8 cellular contexts compared by ENCODE assay signal in the genomic region with DNA sequence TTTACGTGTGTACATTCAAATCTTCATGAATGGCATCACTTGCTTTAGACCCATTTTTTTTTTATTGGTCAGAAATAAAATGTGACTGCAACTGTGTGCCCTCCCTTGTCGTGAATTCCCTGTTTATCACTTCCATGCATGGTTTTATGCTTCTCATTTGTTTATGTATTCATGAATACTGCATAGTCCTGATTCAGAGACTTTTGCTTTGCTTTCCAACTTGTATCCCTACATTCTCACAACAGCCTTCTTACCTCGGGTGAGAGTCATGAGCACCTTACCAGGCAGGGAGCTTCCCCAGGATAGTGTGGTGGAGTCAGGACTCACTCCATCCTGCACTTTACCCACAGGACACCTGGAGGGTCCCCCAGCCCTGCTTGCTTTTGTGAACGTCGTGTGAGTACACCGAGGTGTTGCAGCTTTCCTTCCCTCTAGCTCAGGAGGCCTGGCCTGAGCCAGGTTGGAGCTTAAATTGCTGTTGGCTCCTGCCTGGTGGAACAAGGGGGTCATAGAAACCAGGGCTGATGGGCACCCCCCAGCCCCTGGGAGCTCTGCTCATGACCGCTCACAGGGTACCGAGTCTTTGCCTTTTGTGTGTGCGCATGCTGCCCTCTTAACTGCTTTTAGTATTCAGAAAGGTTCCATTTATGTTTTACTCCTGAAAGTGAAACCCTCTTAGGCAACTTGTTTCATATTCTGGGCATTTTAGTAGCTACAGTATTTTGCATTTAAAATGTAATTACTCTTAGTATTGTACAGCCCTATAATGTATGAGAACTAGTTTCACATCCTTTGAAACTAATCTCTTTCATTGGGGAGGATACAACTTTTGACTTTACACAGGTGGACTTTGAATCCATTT.
A peak's percentile ranks its signal among the peaks of the same experiment; 100 is the strongest.
DNase-seq lines count a peak whose midpoint lies in the region; ATAC-seq and TF ChIP-seq lines count a peak whose summit lies in the region.
"Had no signal": no experiment of that assay in that cellular context is flagged by ENCODE, and none has a peak within 500 bp of the region (broad histone marks: within the 10 kb centered on the region; RNA-seq: fewer than 3 reads in every experiment).

No MANE protein-coding gene starts in this region.

- no peaks in the 10 kb centered on the region for H3K9me2 ChIP-seq in neural cell (ENCODE audit: insufficient read depth, low read length)

- POLR2A ChIA-PET in activated CD4-positive, alpha-beta memory T cell treated with anti-CD3 and anti-CD28 coated beads, Interleukin-2, amount 10 ng/mL, durations not matched to agents 7 days and 5 days (lab: Charles Lee) = interaction anchor here (1.1 to 4.7 kb wide), 3 partner anchors 11 to 66 kb away, joined by 3 to 53 read pairs (median 3); partner anchors contain the start of gene CDS2

- DNase-seq in activated CD4-positive, alpha-beta memory T cell treated with anti-CD3 and anti-CD28 coated beads, Interleukin-2, amount 10 ng/mL, durations not matched to agents 7 days and 5 days = no peak
- DNase-seq in testis (no peak), KG1 (lab: John Stamatoyannopoulos, UW) (no peak), natural killer cell (no peak)
- DNase-seq: activated CD8-positive, alpha-beta memory T cell treated with anti-CD3 and anti-CD28 coated beads, Interleukin-2, amount 50 U/mL, for 48 hours had no signal

- TF ChIP-seq EP300 in neural cell (conservative IDR thresholded peaks at IDR 0.05; ENCODE audit: poor library complexity, severe bottlenecking) = no peak

- no peaks in the 10 kb centered on the region for H4K20me1 ChIP-seq in neural cell (ENCODE audit: insufficient read depth)

- H3K4me1 Mint-ChIP-seq in activated CD4-positive, alpha-beta memory T cell treated with anti-CD3 and anti-CD28 coated beads, Interleukin-2, amount 10 ng/mL, durations not matched to agents 7 days and 5 days = peaks cover 28% of the 10 kb centered on the region
- peaks cover 6 to 9% of the 10 kb centered on the region in 2 donors for H3K4me1 Mint-ChIP-seq in natural killer cell

- 65 to 68% methylated on average over 9 of the region's 9 CpGs for WGBS in testis, 2 donors

- H3K27ac ChIP-seq in neural cell (ENCODE audit: low read length) = no peak overlapping the region
- no peak overlapping the region for H3K27ac ChIP-seq in testis

- peaks cover 32% of the 10 kb centered on the region for H3K36me3 Mint-ChIP-seq in activated CD4-positive, alpha-beta memory T cell treated with anti-CD3 and anti-CD28 coated beads, Interleukin-2, amount 10 ng/mL, durations not matched to agents 7 days and 5 days (ENCODE audit: low read depth)
- no peaks in the 10 kb centered on the region for H3K36me3 Mint-ChIP-seq in natural killer cell

- H3K9me3 ChIP-seq in neural cell (ENCODE audit: low read length) (no peaks in the 10 kb centered on the region), testis (no peaks in the 10 kb centered on the region)

- H3K4me1 ChIP-seq in testis = peaks cover 12% of the 10 kb centered on the region

- no peak overlapping the region for H3K9ac ChIP-seq in neural cell (ENCODE audit: low read length)

- TF ChIP-seq POLR2A in testis (IDR thresholded peaks at IDR 0.05) = no peak

- no peaks in the 10 kb centered on the region for H3K27me3 Mint-ChIP-seq in activated CD4-positive, alpha-beta memory T cell treated with anti-CD3 and anti-CD28 coated beads, Interleukin-2, amount 10 ng/mL, durations not matched to agents 7 days and 5 days
- H3K27me3 Mint-ChIP-seq in natural killer cell (ENCODE audit: low read depth in 2 of 2) = no peaks in the 10 kb centered on the region

- TF ChIP-seq RAD21 in neural cell (conservative IDR thresholded peaks at IDR 0.05) = no peak

- intact Hi-C loops in testis (cut with DNase I; ENCODE audit: low total_unique reads) (loop anchor here (5.0 kb wide), 1 partner anchor 66 kb away; the partner anchor contains the start of gene CDS2), natural killer cell (cut with micrococcal nuclease) (loop anchor here (1.0 kb wide), 1 partner anchor 66 kb away; no protein-coding TSS in a partner anchor)

- H3K36me3 ChIP-seq in neural cell (ENCODE audit: insufficient read depth, low read length) (peaks cover 7% of the 10 kb centered on the region), testis (ENCODE audit: low read depth, missing control alignments) (no peaks in the 10 kb centered on the region)

- CTCF ChIA-PET in activated CD4-positive, alpha-beta memory T cell treated with anti-CD3 and anti-CD28 coated beads, Interleukin-2, amount 10 ng/mL, durations not matched to agents 7 days and 5 days (lab: Charles Lee) = interaction anchor here (0.6 to 4.7 kb wide), 18 partner anchors 11 to 379 kb away, joined by 3 to 141 read pairs (median 7); partner anchors contain the start of genes CDS2 and PCNA

- peak; percentile 56 for ATAC-seq in GM18858 (IDR thresholded peaks at IDR 0.05; ENCODE audit: unreplicated experiment)
- ATAC-seq in GM21529 (IDR thresholded peaks at IDR 0.05; ENCODE audit: unreplicated experiment) = peak; percentile 41
- ATAC-seq in natural killer cell = no peak

- TF ChIP-seq CTCF in neural cell (IDR thresholded peaks at IDR 0.05; ENCODE audit: poor library complexity, severe bottlenecking) = peak; percentile 1
- no peak for TF ChIP-seq CTCF in testis (IDR thresholded peaks at IDR 0.05)
- no peak for TF ChIP-seq CTCF in natural killer cell (IDR thresholded peaks at IDR 0.05)

- no peaks in the 10 kb centered on the region for H3K27me3 ChIP-seq in neural cell (ENCODE audit: insufficient read depth, low read depth, low read length)
- H3K27me3 ChIP-seq in testis = no peaks in the 10 kb centered on the region

- no peaks in the 10 kb centered on the region for H3F3A ChIP-seq in neural cell (ENCODE audit: insufficient read depth, low read length, poor library complexity, severe bottlenecking)

- no peak overlapping the region for H2AFZ ChIP-seq in neural cell (ENCODE audit: low read depth, low read length)

- H3K79me2 ChIP-seq in neural cell (replicated peaks; ENCODE audit: insufficient read depth, low read length) = no peaks in the 10 kb centered on the region

- H3K4me3 ChIP-seq in neural cell (ENCODE audit: low read length) = no peak overlapping the region
- no peak overlapping the region for H3K4me3 ChIP-seq in testis

- no peak overlapping the region for H3K4me2 ChIP-seq in neural cell (ENCODE audit: low read length)

- H3K4me3 Mint-ChIP-seq in activated CD4-positive, alpha-beta memory T cell treated with anti-CD3 and anti-CD28 coated beads, Interleukin-2, amount 10 ng/mL, durations not matched to agents 7 days and 5 days = peak overlapping the region; percentile 10
- H3K4me3 Mint-ChIP-seq in natural killer cell = no peak overlapping the region

- peak overlapping the region; percentile 60 for H3K27ac Mint-ChIP-seq in activated CD4-positive, alpha-beta memory T cell treated with anti-CD3 and anti-CD28 coated beads, Interleukin-2, amount 10 ng/mL, durations not matched to agents 7 days and 5 days
- H3K27ac Mint-ChIP-seq in natural killer cell = peak overlapping the region in 1 of 2 donors; percentile 47

- no peaks in the 10 kb centered on the region for H3K9me3 Mint-ChIP-seq in activated CD4-positive, alpha-beta memory T cell treated with anti-CD3 and anti-CD28 coated beads, Interleukin-2, amount 10 ng/mL, durations not matched to agents 7 days and 5 days
- no peaks in the 10 kb centered on the region for H3K9me3 Mint-ChIP-seq in natural killer cell

TF ChIP-seq in neural cell, 6 proteins besides CTCF, POLR2A, EP300 and RAD21:
- TF ChIP-seq EZH2 (IDR thresholded peaks at IDR 0.05; ENCODE audit: borderline replicate concordance, insufficient read depth, low read length, poor library complexity, severe bottlenecking) (no peak), SMC3 (conservative IDR thresholded peaks at IDR 0.05; ENCODE audit: poor library complexity) (peak; percentile 22), POLR2AphosphoS5 (IDR thresholded peaks at IDR 0.05) (no peak), TAF1 (IDR thresholded peaks at IDR 0.05; ENCODE audit: low read depth) (no peak), MXI1 (conservative IDR thresholded peaks at IDR 0.05; ENCODE audit: poor library complexity, severe bottlenecking) (no peak)
- TF ChIP-seq, protein P1, sequence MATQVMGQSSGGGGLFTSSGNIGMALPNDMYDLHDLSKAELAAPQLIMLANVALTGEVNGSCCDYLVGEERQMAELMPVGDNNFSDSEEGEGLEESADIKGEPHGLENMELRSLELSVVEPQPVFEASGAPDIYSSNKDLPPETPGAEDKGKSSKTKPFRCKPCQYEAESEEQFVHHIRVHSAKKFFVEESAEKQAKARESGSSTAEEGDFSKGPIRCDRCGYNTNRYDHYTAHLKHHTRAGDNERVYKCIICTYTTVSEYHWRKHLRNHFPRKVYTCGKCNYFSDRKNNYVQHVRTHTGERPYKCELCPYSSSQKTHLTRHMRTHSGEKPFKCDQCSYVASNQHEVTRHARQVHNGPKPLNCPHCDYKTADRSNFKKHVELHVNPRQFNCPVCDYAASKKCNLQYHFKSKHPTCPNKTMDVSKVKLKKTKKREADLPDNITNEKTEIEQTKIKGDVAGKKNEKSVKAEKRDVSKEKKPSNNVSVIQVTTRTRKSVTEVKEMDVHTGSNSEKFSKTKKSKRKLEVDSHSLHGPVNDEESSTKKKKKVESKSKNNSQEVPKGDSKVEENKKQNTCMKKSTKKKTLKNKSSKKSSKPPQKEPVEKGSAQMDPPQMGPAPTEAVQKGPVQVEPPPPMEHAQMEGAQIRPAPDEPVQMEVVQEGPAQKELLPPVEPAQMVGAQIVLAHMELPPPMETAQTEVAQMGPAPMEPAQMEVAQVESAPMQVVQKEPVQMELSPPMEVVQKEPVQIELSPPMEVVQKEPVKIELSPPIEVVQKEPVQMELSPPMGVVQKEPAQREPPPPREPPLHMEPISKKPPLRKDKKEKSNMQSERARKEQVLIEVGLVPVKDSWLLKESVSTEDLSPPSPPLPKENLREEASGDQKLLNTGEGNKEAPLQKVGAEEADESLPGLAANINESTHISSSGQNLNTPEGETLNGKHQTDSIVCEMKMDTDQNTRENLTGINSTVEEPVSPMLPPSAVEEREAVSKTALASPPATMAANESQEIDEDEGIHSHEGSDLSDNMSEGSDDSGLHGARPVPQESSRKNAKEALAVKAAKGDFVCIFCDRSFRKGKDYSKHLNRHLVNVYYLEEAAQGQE (IDR thresholded peaks at IDR 0.05; ENCODE audit: borderline replicate concordance) = no peak

Comparison
In these comparisons a context has a peak if more than half of its experiments do, and no peak if none do; other contexts are left out.
1. ATAC-seq: peak in GM18858 (single experiment) and GM21529 (single experiment); none in natural killer cell (0 of 3).